Comparison of ENCODE assay signal across 8 cellular contexts in genomic region chr19:2900296-2901252, GRCh38. TPM values are rescaled to one million over a fixed set of nuclear protein-coding genes. Genes with fewer than 3 reads are reported as not detected.
DNase-seq lines count a peak whose midpoint lies in the region; ATAC-seq and TF ChIP-seq lines count a peak whose summit lies in the region.

ZNF57 (plus strand) TSS chr19:2900928; CDS start chr19:2901046, 118 bp downstream.

- peak; percentile 100 for DNase-seq in A172 (ENCODE audit: low spot score)
- DNase-seq in NCI-H2171 treated with DMSO at 0.1 percent for 48 hours (lab: John Stamatoyannopoulos, UW), result peak; percentile 94
- DNase-seq in WERI-Rb-1, result peak; percentile 100
- peak; percentile 99 for DNase-seq in mammary epithelial cell

- TF ChIP-seq CTCF in WERI-Rb-1 (IDR thresholded peaks at IDR 0.05; ENCODE audit: low read depth, low read length) (no peak), mammary epithelial cell (conservative IDR thresholded peaks at IDR 0.05 in 1 of 2, IDR thresholded peaks at IDR 0.05 in 1 of 2; ENCODE audit: extremely low read depth in 1 of 2, insufficient read depth in 1 of 2, low read depth in 1 of 2, low read length in 2 of 2) (no peak)

- dilution Hi-C loops in mammary epithelial cell (cut with HindIII; ENCODE audit: low sequenced_read_pairs), result loop anchor here (5.0 kb wide), 1 partner anchor 127 kb away; the partner anchor contains the start of gene TLE2

- H3K9me3 ChIP-seq in WERI-Rb-1 (ENCODE audit: severe bottlenecking), result peaks cover 17% of the 10 kb centered on the region
- peaks cover 10% of the 10 kb centered on the region for H3K9me3 ChIP-seq in mammary epithelial cell (replicated peaks; ENCODE audit: insufficient read depth, low read length)
- H3K9me3 ChIP-seq in iPS-18c (ENCODE audit: control insufficient read depth, insufficient read depth, low read length), result no peaks in the 10 kb centered on the region
- H3K9me3 ChIP-seq in skeletal muscle satellite cell (replicated peaks; ENCODE audit: low read length), result peaks cover 5% of the 10 kb centered on the region

- intact Hi-C loops in mammary epithelial cell (cut with micrococcal nuclease), result loop anchor here (2.0 kb wide), 1 partner anchor 44 kb away; the partner anchor contains the start of gene ZNF77

- WGBS in mammary epithelial cell (ENCODE audit: low coverage, missing lambda C conversion rate), result 0% methylated on average over 9 of the region's 100 CpGs

- H3K4me3 ChIP-seq in WERI-Rb-1 (ENCODE audit: low read depth, low read length) (peak within 1 kb of the TSS; percentile 96), mammary epithelial cell (replicated peaks in 1 of 3; ENCODE audit: insufficient read depth in 1 of 3, low read depth in 2 of 3, low read length in 3 of 3) (peak within 1 kb of the TSS; percentile 87 to 99 (median 92)), iPS-18c (ENCODE audit: insufficient read depth, low read depth, low read length) (peak within 1 kb of the TSS; percentile 81), skeletal muscle satellite cell (ENCODE audit: low read length) (peak within 1 kb of the TSS; percentile 100)

- H3K27me3 ChIP-seq in WERI-Rb-1 (ENCODE audit: insufficient read depth, low read depth, severe bottlenecking) (no peaks in the 10 kb centered on the region), mammary epithelial cell (ENCODE audit: insufficient read depth, low read length) (no peaks in the 10 kb centered on the region), skeletal muscle satellite cell (ENCODE audit: control insufficient read depth, insufficient read depth, low read length) (no peaks in the 10 kb centered on the region)

- peaks cover 45% of the 10 kb centered on the region for H3K79me2 ChIP-seq in mammary epithelial cell (ENCODE audit: insufficient read depth, low read length)

- H3K9ac ChIP-seq in mammary epithelial cell (ENCODE audit: insufficient read depth, low read length) (peak within 1 kb of the TSS; percentile 78), skeletal muscle satellite cell (ENCODE audit: low read depth, low read length) (peak within 1 kb of the TSS; percentile 89)

- ATAC-seq in HG03064 (IDR thresholded peaks at IDR 0.05; ENCODE audit: low read depth, unreplicated experiment), result peak; percentile 88

- no peaks in the 10 kb centered on the region for H4K20me1 ChIP-seq in mammary epithelial cell (ENCODE audit: insufficient read depth, low read length)

- in situ Hi-C loops in mammary epithelial cell (cut with MboI; ENCODE audit: low sequenced_read_pairs in 2 of 2), result loop anchor here in 1 of 2 donors (5.0 kb wide), 1 partner anchor 47 kb away; no protein-coding TSS in a partner anchor

- H2AFZ ChIP-seq in mammary epithelial cell (ENCODE audit: low read depth, low read length), result peak within 1 kb of the TSS; percentile 94

- peak within 1 kb of the TSS; percentile 93 for H3K4me2 ChIP-seq in mammary epithelial cell (ENCODE audit: insufficient read depth, low read depth, low read length)
- H3K4me2 ChIP-seq in skeletal muscle satellite cell (ENCODE audit: low read length), result peak within 1 kb of the TSS; percentile 100

- H3K27ac ChIP-seq in WERI-Rb-1, result peak within 1 kb of the TSS; percentile 84
- peak within 1 kb of the TSS; percentile 70 for H3K27ac ChIP-seq in mammary epithelial cell (ENCODE audit: insufficient read depth, low read depth, low read length)

- no TSS peak for BruUV-seq in mammary epithelial cell (replicated peaks; lab: Mats Ljungman, UMichigan)

- TF ChIP-seq POLR2A in GM18526 (IDR thresholded peaks at IDR 0.05; ENCODE audit: extremely low read depth, insufficient read length), result peak; percentile 71

- CTCF ChIA-PET in mammary epithelial cell (lab: Charles Lee; ENCODE audit: low non-redundant PET), result interaction anchor here (0.6 kb wide), 1 partner anchor 13 kb away, joined by 3 read pairs; no protein-coding TSS in a partner anchor

- H3K36me3 ChIP-seq in WERI-Rb-1 (no peaks in the 10 kb centered on the region), mammary epithelial cell (ENCODE audit: insufficient read depth, low read length) (no peaks in the 10 kb centered on the region), skeletal muscle satellite cell (ENCODE audit: insufficient read depth, low read length) (no peaks in the 10 kb centered on the region)

- H3K4me1 ChIP-seq in mammary epithelial cell (ENCODE audit: insufficient read depth, low read length) (peaks cover 15% of the 10 kb centered on the region), skeletal muscle satellite cell (ENCODE audit: control insufficient read depth, insufficient read depth, low read length) (peaks cover 3% of the 10 kb centered on the region)

RNA-seq across cellular contexts. Expression of gene ZNF57, which starts in this region (rescaled TPM):
- 7.2 and 9.2 TPM in 2 replicates for total RNA-seq in A172 (2014; rRNA removed; shearing (Covaris generic))
- total RNA-seq in mammary epithelial cell, result 10 to 100 TPM in 1 of 2 donors, 1 to 10 TPM in 1; 7.7 to 12.0 TPM
- polyA plus RNA-seq in mammary epithelial cell, result 7.0 TPM
- 17.8 TPM for polyA minus RNA-seq in mammary epithelial cell
- total RNA-seq in skeletal muscle satellite cell (2012; rRNA removed), result 5.0 and 5.1 TPM in 2 replicates

Comparison
In these comparisons a context has a peak if more than half of its experiments do, and no peak if none do; other contexts are left out.
1. Peak in every context shown above with its lines: DNase-seq, ATAC-seq, H3K4me3 ChIP-seq and H3K27ac ChIP-seq.